Comparison of ENCODE assay signal across 7 cellular contexts in the genomic region with DNA sequence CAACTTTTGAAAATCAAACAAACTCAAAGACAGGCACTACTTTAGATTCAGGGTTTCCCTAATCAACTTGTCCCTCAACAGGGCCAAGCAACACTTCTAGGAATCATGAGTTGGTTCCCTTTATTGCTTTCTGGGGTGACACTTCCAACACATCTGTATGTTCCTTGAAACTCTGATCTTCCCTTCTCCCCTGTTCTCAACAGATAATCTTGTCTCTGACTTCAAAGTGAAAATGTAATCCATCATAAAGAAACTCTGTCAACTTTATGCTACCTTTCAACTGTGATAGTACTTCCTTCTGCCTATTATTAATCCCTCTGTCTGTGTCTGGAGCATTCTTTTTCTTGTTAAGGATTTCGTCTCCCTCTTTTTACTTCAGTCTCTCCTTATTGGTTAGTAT.
"Had no signal": no experiment of that assay in that cellular context is flagged by ENCODE, and none has a peak within 500 bp of the region (broad histone marks: within the 10 kb centered on the region; RNA-seq: fewer than 3 reads in every experiment).

No MANE protein-coding gene starts in this region.

- H3K27me3 Mint-ChIP-seq: IgD-negative memory B cell had no signal

- H3K27ac ChIP-seq: HL-60 had no signal

- H3K4me3 Mint-ChIP-seq: IgD-negative memory B cell had no signal

- FAIRE-seq: HepG2, HTR-8/SVneo had no signal

- DNase-seq: IMR-90, KBM-7, KG1 had no signal

- H3K27ac Mint-ChIP-seq: IgD-negative memory B cell had no signal

- ATAC-seq: HepG2 had no signal

- H3K36me3 Mint-ChIP-seq: IgD-negative memory B cell had no signal

- H3K9me3 Mint-ChIP-seq: IgD-negative memory B cell had no signal
